In the genomic region with DNA sequence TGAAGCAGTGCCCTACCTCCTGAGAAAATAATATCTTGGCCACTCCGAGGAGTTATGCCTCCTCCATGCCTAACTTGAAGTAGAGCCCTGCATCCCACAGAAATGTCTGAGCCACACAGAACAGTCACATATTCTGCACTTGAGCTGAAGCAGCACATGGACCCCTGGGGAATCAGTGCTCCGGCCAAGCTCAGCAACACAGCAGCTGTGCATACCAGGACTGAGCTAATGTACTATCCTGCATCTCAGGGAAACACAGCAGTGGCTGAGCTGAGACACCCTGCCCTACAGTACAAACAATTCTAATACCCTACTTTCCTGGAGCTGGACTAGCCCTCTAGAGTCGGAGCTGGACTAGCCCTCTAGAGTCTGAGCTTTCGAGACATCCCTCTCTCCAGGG, we compare ENCODE assay signal across 36 cellular contexts.
"Had no signal": no experiment of that assay in that cellular context is flagged by ENCODE, and none has a peak within 500 bp of the region (broad histone marks: within the 10 kb centered on the region; RNA-seq: fewer than 3 reads in every experiment).

No MANE protein-coding gene starts in this region.

- DNase-seq: activated CD4-positive, alpha-beta T cell treated with anti-CD3 and anti-CD28 coated beads for 1 hour; activated CD4-positive, alpha-beta T cell treated with anti-CD3 and anti-CD28 coated beads, Interleukin-2, amount 10 ng/mL, durations not matched to agents 7 days and 5 days; activated CD4-positive, alpha-beta T cell treated with anti-CD3 and anti-CD28 coated beads, Interleukin-2, amount 50 U/mL, for 48 hours; activated CD4-positive, CD25-positive, alpha-beta regulatory T cell; activated CD8-positive, alpha-beta memory T cell treated with anti-CD3 and anti-CD28 coated beads, Interleukin-2, amount 50 U/mL, for 4 hours; activated naive CD4-positive, alpha-beta T cell treated with anti-CD3 and anti-CD28 coated beads, Interleukin-2, amount 10 ng/mL, durations not matched to agents 7 days and 5 days; activated naive CD8-positive, alpha-beta T cell treated with anti-CD3 and anti-CD28 coated beads, Interleukin-2, amount 50 U/mL, for 24 hours; activated T-cell treated with anti-CD3 and anti-CD28 coated beads for 4 hours; activated T-cell treated with anti-CD3 and anti-CD28 coated beads, Interleukin-2, amount 50 U/mL, for 4 hours; anterior cingulate cortex; central memory CD4-positive, alpha-beta T cell; Karpas-422; KBM-7; MG63; NCI-H1048; NCI-H1436 treated with DMSO at 0.1 percent for 48 hours; NCI-H1694 treated with DMSO at 0.1 percent for 48 hours; NCI-H2029; NCI-H2107; NCI-H226; NCI-H446 treated with DMSO at 0.1 percent for 48 hours; NCI-H524; NCI-H69; NCI-H82; NK-92 treated with Interleukin-12 subunit alpha and Interleukin-12 subunit beta, amount 100 ng/mL, for 24 hours; PC-3; Peyer's patch; Right ventricle myocardium superior; RPMI8226; T1000; WERI-Rb-1 had no signal

- H3K9me3 ChIP-seq: MG63, Peyer's patch had no signal

- ATAC-seq: activated naive CD8-positive, alpha-beta T cell treated with anti-CD3 and anti-CD28 coated beads, Interleukin-2, amount 50 U/mL, for 24 hours; activated T-cell treated with anti-CD3 and anti-CD28 coated beads, Interleukin-2, amount 50 U/mL, for 4 hours; PC-3 had no signal

- H3K27ac Mint-ChIP-seq: activated CD4-positive, alpha-beta T cell treated with anti-CD3 and anti-CD28 coated beads, Interleukin-2, amount 10 ng/mL, durations not matched to agents 7 days and 5 days; activated naive CD4-positive, alpha-beta T cell treated with anti-CD3 and anti-CD28 coated beads, Interleukin-2, amount 10 ng/mL, durations not matched to agents 7 days and 5 days; activated naive CD8-positive, alpha-beta T cell; activated naive CD8-positive, alpha-beta T cell treated with anti-CD3 and anti-CD28 coated beads, Interleukin-2, amount 50 U/mL, for 24 hours; activated T-helper 1 cell treated with anti-CD3 and anti-CD28 coated beads, Interleukin-12 subunit alpha, Interleukin-12 subunit beta, Interleukin-2, Interleukin-4 antibody, amounts not matched to agents 30 ng/mL and 10 ng/mL and 1 ng/mL, durations not matched to agents 14 hours and 24 hours and 36 hours; brain had no signal

- H3K4me3 ChIP-seq: MG63, Peyer's patch, SK-N-MC had no signal

- H3K4me1 ChIP-seq: Peyer's patch had no signal

- H3K4me3 Mint-ChIP-seq: activated CD4-positive, alpha-beta T cell treated with anti-CD3 and anti-CD28 coated beads, Interleukin-2, amount 10 ng/mL, durations not matched to agents 7 days and 5 days; activated naive CD4-positive, alpha-beta T cell treated with anti-CD3 and anti-CD28 coated beads, Interleukin-2, amount 10 ng/mL, durations not matched to agents 7 days and 5 days; activated naive CD8-positive, alpha-beta T cell; activated naive CD8-positive, alpha-beta T cell treated with anti-CD3 and anti-CD28 coated beads, Interleukin-2, amount 50 U/mL, for 24 hours; activated T-cell treated with anti-CD3 and anti-CD28 coated beads, Interleukin-2, amount 50 U/mL, for 4 hours; activated T-helper 1 cell treated with anti-CD3 and anti-CD28 coated beads, Interleukin-12 subunit alpha, Interleukin-12 subunit beta, Interleukin-2, Interleukin-4 antibody, amounts not matched to agents 30 ng/mL and 10 ng/mL and 1 ng/mL, durations not matched to agents 14 hours and 24 hours and 36 hours; brain had no signal

- H3K4me1 Mint-ChIP-seq: activated naive CD8-positive, alpha-beta T cell treated with anti-CD3 and anti-CD28 coated beads, Interleukin-2, amount 50 U/mL, for 24 hours had no signal

- H3K27me3 ChIP-seq: MG63, Peyer's patch had no signal

- H3K36me3 ChIP-seq: MG63, Peyer's patch, WERI-Rb-1 had no signal

- FAIRE-seq: bronchial epithelial cell had no signal

- H3K27ac ChIP-seq: Peyer's patch, SK-N-MC, WERI-Rb-1 had no signal

- H3K36me3 Mint-ChIP-seq: activated naive CD4-positive, alpha-beta T cell treated with anti-CD3 and anti-CD28 coated beads, Interleukin-2, amount 10 ng/mL, durations not matched to agents 7 days and 5 days had no signal
